Comparison of ENCODE assay signal across 12 cellular contexts in the genomic region with DNA sequence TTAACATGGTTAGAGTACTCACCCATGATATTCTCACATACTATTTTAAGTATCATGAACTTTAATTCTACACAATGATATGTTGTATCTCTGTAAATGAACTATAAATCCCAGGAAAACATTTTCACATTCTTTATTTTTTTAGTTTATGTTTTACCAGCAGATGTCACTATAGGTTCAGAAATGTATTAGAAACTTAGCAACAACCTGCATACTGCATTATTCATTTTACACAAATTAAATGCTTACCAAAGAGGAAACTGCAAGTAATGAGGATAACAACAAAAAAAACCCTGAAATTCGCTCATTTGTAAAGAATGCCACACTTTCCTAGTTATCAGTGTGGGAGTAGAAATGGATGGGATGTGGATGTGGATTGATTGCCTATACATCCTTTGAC.
DNase-seq lines count a peak whose midpoint lies in the region; ATAC-seq and TF ChIP-seq lines count a peak whose summit lies in the region.
"Had no signal": no experiment of that assay in that cellular context is flagged by ENCODE, and none has a peak within 500 bp of the region (broad histone marks: within the 10 kb centered on the region; RNA-seq: fewer than 3 reads in every experiment).

No MANE protein-coding gene starts in this region.

- ATAC-seq in GM18519 (IDR thresholded peaks at IDR 0.05; ENCODE audit: low FRiP score, unreplicated experiment): no peak
- no peak for ATAC-seq in HG03354 (IDR thresholded peaks at IDR 0.05; ENCODE audit: poor library complexity, severe bottlenecking, unreplicated experiment)
- ATAC-seq in HG03432 (IDR thresholded peaks at IDR 0.05; ENCODE audit: unreplicated experiment): no peak
- ATAC-seq: activated naive CD8-positive, alpha-beta T cell treated with anti-CD3 and anti-CD28 coated beads, Interleukin-2, amount 50 U/mL, for 24 hours had no signal

- TF ChIP-seq CTCF in fibroblast of pulmonary artery (IDR thresholded peaks at IDR 0.05; ENCODE audit: low read length, missing control alignments) (no peak), glutamatergic neuron (IDR thresholded peaks at IDR 0.05; ENCODE audit: partially characterized antibody, unreplicated experiment) (no peak)

- H3K4me3 ChIP-seq in fibroblast of pulmonary artery (replicated peaks; ENCODE audit: low read depth, low read length): no peak overlapping the region
- H3K4me3 ChIP-seq: lung, prostate gland had no signal

- peaks cover 19% of the 10 kb centered on the region for H3K36me3 Mint-ChIP-seq in glutamatergic neuron (ENCODE audit: unreplicated experiment)

- H3K4me3 Mint-ChIP-seq in glutamatergic neuron (ENCODE audit: unreplicated experiment): no peak overlapping the region
- H3K4me3 Mint-ChIP-seq: activated naive CD8-positive, alpha-beta T cell treated with anti-CD3 and anti-CD28 coated beads, Interleukin-2, amount 50 U/mL, for 24 hours had no signal

- peaks cover 8% of the 10 kb centered on the region for H3K27me3 Mint-ChIP-seq in glutamatergic neuron (ENCODE audit: unreplicated experiment)
- H3K27me3 Mint-ChIP-seq: activated naive CD8-positive, alpha-beta T cell treated with anti-CD3 and anti-CD28 coated beads, Interleukin-2, amount 50 U/mL, for 24 hours had no signal

- no peak for TF ChIP-seq EP300 in Ishikawa (IDR thresholded peaks at IDR 0.05; ENCODE audit: borderline replicate concordance)

- H3K4me1 Mint-ChIP-seq in glutamatergic neuron (ENCODE audit: low read depth, unreplicated experiment): peaks cover 11% of the 10 kb centered on the region

- TF ChIP-seq RAD21 in Ishikawa (IDR thresholded peaks at IDR 0.05; ENCODE audit: low read depth): 0 out of 2 replicates have a peak, but pooled peaks have one; percentile 3

- DNase-seq in DMS53 treated with DMSO at 0.1 percent for 48 hours (lab: John Stamatoyannopoulos, UW; ENCODE audit: unreplicated experiment) (peak; percentile 32), RKO (ENCODE audit: low spot score) (peak; percentile 21), fibroblast of pulmonary artery (ENCODE audit: low read depth) (peak; percentile 38), glutamatergic neuron (no peak)
- DNase-seq: stimulated activated CD4-positive, alpha-beta T cell treated with anti-CD3 and anti-CD28 coated beads, Interleukin-4, amount 100 ng/mL, for 4 hours had no signal

- H3K27ac Mint-ChIP-seq in glutamatergic neuron (ENCODE audit: unreplicated experiment): no peak overlapping the region
- H3K27ac Mint-ChIP-seq: activated naive CD8-positive, alpha-beta T cell treated with anti-CD3 and anti-CD28 coated beads, Interleukin-2, amount 50 U/mL, for 24 hours had no signal

- H3K9me3 Mint-ChIP-seq in glutamatergic neuron (ENCODE audit: unreplicated experiment): peaks cover 1% of the 10 kb centered on the region
- H3K9me3 Mint-ChIP-seq: activated naive CD8-positive, alpha-beta T cell treated with anti-CD3 and anti-CD28 coated beads, Interleukin-2, amount 50 U/mL, for 24 hours had no signal

TF ChIP-seq in Ishikawa, 13 proteins besides CTCF, POLR2A, EP300 and RAD21:
- TF ChIP-seq CEBPB (IDR thresholded peaks at IDR 0.05): no peak
- TF ChIP-seq NFIC (IDR thresholded peaks at IDR 0.05): no peak
- TF ChIP-seq, protein P1, sequence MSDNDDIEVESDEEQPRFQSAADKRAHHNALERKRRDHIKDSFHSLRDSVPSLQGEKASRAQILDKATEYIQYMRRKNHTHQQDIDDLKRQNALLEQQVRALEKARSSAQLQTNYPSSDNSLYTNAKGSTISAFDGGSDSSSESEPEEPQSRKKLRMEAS (IDR thresholded peaks at IDR 0.05): no peak
- TF ChIP-seq, protein P2, sequence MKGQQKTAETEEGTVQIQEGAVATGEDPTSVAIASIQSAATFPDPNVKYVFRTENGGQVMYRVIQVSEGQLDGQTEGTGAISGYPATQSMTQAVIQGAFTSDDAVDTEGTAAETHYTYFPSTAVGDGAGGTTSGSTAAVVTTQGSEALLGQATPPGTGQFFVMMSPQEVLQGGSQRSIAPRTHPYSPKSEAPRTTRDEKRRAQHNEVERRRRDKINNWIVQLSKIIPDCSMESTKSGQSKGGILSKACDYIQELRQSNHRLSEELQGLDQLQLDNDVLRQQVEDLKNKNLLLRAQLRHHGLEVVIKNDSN (IDR thresholded peaks at IDR 0.05): no peak
- no peak for TF ChIP-seq YY1 (IDR thresholded peaks at IDR 0.05; ENCODE audit: low read depth)
- TF ChIP-seq TEAD4 (IDR thresholded peaks at IDR 0.05): no peak
- TF ChIP-seq TAF1 (IDR thresholded peaks at IDR 0.05; ENCODE audit: low read depth): no peak
- TF ChIP-seq CREB1 (IDR thresholded peaks at IDR 0.05; ENCODE audit: low read depth): no peak
- TF ChIP-seq EGR1 (IDR thresholded peaks at IDR 0.05): no peak
- no peak for TF ChIP-seq FOXM1 (IDR thresholded peaks at IDR 0.05; ENCODE audit: borderline replicate concordance, low read depth)
- TF ChIP-seq, protein P3, sequence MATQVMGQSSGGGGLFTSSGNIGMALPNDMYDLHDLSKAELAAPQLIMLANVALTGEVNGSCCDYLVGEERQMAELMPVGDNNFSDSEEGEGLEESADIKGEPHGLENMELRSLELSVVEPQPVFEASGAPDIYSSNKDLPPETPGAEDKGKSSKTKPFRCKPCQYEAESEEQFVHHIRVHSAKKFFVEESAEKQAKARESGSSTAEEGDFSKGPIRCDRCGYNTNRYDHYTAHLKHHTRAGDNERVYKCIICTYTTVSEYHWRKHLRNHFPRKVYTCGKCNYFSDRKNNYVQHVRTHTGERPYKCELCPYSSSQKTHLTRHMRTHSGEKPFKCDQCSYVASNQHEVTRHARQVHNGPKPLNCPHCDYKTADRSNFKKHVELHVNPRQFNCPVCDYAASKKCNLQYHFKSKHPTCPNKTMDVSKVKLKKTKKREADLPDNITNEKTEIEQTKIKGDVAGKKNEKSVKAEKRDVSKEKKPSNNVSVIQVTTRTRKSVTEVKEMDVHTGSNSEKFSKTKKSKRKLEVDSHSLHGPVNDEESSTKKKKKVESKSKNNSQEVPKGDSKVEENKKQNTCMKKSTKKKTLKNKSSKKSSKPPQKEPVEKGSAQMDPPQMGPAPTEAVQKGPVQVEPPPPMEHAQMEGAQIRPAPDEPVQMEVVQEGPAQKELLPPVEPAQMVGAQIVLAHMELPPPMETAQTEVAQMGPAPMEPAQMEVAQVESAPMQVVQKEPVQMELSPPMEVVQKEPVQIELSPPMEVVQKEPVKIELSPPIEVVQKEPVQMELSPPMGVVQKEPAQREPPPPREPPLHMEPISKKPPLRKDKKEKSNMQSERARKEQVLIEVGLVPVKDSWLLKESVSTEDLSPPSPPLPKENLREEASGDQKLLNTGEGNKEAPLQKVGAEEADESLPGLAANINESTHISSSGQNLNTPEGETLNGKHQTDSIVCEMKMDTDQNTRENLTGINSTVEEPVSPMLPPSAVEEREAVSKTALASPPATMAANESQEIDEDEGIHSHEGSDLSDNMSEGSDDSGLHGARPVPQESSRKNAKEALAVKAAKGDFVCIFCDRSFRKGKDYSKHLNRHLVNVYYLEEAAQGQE (IDR thresholded peaks at IDR 0.05; ENCODE audit: low read depth): no peak
TF ChIP-seq in Ishikawa: peak in this region for 0.
